Comparison of ENCODE assay signal across 1 cellular context in the genomic region with DNA sequence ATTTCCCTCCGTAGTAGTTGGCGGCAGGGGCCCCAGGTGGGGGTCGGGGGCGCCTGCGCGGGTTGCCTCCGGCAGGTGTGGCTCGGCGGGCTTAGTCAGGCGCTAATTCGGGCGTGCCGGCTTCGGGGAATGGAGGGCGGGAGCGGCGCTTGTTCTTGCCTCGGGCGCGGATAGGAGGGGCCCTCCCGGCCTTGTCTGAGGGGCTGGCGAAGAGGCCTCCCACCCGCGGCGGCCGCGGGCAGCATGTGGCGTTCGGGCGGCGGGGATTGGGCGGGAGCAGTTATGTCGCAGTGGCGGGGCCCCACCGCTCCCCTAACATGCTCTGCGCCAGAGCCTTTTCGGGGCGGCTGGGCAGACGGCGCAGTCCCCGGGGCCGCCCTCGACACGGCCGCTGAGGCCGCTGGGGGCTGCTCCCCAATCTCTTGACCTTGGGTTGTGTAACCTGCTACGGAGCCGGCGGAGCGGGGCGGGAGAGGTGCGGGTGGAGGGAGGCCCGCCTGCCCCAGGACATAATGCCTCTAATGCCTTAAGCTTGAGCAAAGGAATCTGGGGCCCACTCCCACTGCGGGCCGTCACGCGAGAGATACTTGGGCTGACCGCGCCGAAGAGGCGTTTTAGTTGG.
TF ChIP-seq lines count a peak whose summit lies in the region.

No MANE protein-coding gene starts in this region.

TF ChIP-seq in K562, 482 proteins besides CTCF, POLR2A, EP300 and RAD21 (continued from another document and continues in another):
- TF ChIP-seq, protein P1, sequence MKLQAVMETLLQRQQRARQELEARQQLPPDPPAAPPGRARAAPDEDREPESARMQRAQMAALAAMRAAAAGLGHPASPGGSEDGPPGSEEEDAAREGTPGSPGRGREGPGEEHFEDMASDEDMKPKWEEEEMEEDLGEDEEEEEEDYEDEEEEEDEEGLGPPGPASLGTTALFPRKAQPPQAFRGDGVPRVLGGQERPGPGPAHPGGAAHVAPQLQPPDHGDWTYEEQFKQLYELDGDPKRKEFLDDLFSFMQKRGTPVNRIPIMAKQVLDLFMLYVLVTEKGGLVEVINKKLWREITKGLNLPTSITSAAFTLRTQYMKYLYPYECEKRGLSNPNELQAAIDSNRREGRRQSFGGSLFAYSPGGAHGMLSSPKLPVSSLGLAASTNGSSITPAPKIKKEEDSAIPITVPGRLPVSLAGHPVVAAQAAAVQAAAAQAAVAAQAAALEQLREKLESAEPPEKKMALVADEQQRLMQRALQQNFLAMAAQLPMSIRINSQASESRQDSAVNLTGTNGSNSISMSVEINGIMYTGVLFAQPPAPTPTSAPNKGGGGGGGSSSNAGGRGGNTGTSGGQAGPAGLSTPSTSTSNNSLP (IDR thresholded peaks at IDR 0.05; ENCODE audit: borderline replicate concordance, low read depth, low read length) = no peak
- TF ChIP-seq SMAD4 (CRISPR knock-in tag; conservative IDR thresholded peaks at IDR 0.05) (0 out of 2 replicates have a peak, but pooled peaks have one; percentile 35), TOE1 (IDR thresholded peaks at IDR 0.05; ENCODE audit: borderline replicate concordance) (no peak), TOE1 (CRISPR knock-in tag; IDR thresholded peaks at IDR 0.05; ENCODE audit: borderline replicate concordance, low read depth) (peak; percentile 69; the same call in 1 of the 2 replicates), TCFL5 (CRISPR knock-in tag; conservative IDR thresholded peaks at IDR 0.05) (no peak), TRIM24 (IDR thresholded peaks at IDR 0.05) (no peak), SIRT6 (IDR thresholded peaks at IDR 0.05; ENCODE audit: low read depth, low read length) (no peak), ZKSCAN8 (CRISPR knock-in tag; IDR thresholded peaks at IDR 0.05) (no peak), JUNB (CRISPR knock-in tag; conservative IDR thresholded peaks at IDR 0.05) (no peak), ZNF124 (CRISPR knock-in tag; IDR thresholded peaks at IDR 0.05) (no peak), POLR2B (IDR thresholded peaks at IDR 0.05; ENCODE audit: low read depth, partially characterized antibody) (no peak), EZH2 (IDR thresholded peaks at IDR 0.05; ENCODE audit: borderline replicate concordance, low read depth, low read length) (no peak), ZNF280B (CRISPR knock-in tag; IDR thresholded peaks at IDR 0.05) (no peak), ZNF778 (CRISPR knock-in tag; IDR thresholded peaks at IDR 0.05) (no peak), E2F3 (CRISPR knock-in tag; IDR thresholded peaks at IDR 0.05) (no peak), GATAD2A (IDR thresholded peaks at IDR 0.05) (no peak), ATF7 (IDR thresholded peaks at IDR 0.05) (no peak), SNAPC5 (CRISPR knock-in tag; IDR thresholded peaks at IDR 0.05) (no peak), MLLT1 (IDR thresholded peaks at IDR 0.05) (no peak), GATA2 (CRISPR knock-in tag; IDR thresholded peaks at IDR 0.05) (no peak), HBP1 (CRISPR knock-in tag; IDR thresholded peaks at IDR 0.05) (no peak), TEAD4 (IDR thresholded peaks at IDR 0.05; ENCODE audit: low read length) (no peak), TEAD4 (CRISPR knock-in tag; IDR thresholded peaks at IDR 0.05; ENCODE audit: borderline replicate concordance) (0 out of 2 replicates have a peak, but pooled peaks have one; percentile 39), PCBP2 (IDR thresholded peaks at IDR 0.05; ENCODE audit: low read depth, low read length, poor library complexity, severe bottlenecking) (peak; percentile 81), GTF2F1 (IDR thresholded peaks at IDR 0.05; ENCODE audit: low read depth, low read length) (no peak), ZNF347 (CRISPR knock-in tag; IDR thresholded peaks at IDR 0.05; ENCODE audit: low read depth) (no peak), NCOA2 (IDR thresholded peaks at IDR 0.05; ENCODE audit: partially characterized antibody in 2 of 2) (no peak), NCOA1 (IDR thresholded peaks at IDR 0.05; ENCODE audit: low read depth) (no peak), CHAMP1 (IDR thresholded peaks at IDR 0.05) (no peak), ZNF780A (CRISPR knock-in tag; IDR thresholded peaks at IDR 0.05) (no peak), BRF1 (IDR thresholded peaks at IDR 0.05; ENCODE audit: borderline replicate concordance, extremely low read depth, insufficient read length) (no peak), ZNF354B (CRISPR knock-in tag; IDR thresholded peaks at IDR 0.05) (no peak), TBP (optimal IDR thresholded peaks at IDR 0.05; ENCODE audit: low read depth, low read length) (peak; percentile 29), SREBF1 (IDR thresholded peaks at IDR 0.05; ENCODE audit: borderline replicate concordance, low read depth, low read length) (no peak), ZBTB8A (IDR thresholded peaks at IDR 0.05; ENCODE audit: partially characterized antibody) (no peak), SLC30A9 (CRISPR knock-in tag; IDR thresholded peaks at IDR 0.05) (no peak), RBM25 (IDR thresholded peaks at IDR 0.05; ENCODE audit: low read depth, low read length, severe bottlenecking) (no peak), CSDE1 (IDR thresholded peaks at IDR 0.05) (no peak), MTA3 (IDR thresholded peaks at IDR 0.05; ENCODE audit: borderline replicate concordance) (no peak), ZNF324 (CRISPR knock-in tag; IDR thresholded peaks at IDR 0.05) (no peak), ZNF507 (tag; conservative IDR thresholded peaks at IDR 0.05) (no peak), HDAC6 (IDR thresholded peaks at IDR 0.05; ENCODE audit: low read depth, low read length) (no peak)
- TF ChIP-seq, protein P2, sequence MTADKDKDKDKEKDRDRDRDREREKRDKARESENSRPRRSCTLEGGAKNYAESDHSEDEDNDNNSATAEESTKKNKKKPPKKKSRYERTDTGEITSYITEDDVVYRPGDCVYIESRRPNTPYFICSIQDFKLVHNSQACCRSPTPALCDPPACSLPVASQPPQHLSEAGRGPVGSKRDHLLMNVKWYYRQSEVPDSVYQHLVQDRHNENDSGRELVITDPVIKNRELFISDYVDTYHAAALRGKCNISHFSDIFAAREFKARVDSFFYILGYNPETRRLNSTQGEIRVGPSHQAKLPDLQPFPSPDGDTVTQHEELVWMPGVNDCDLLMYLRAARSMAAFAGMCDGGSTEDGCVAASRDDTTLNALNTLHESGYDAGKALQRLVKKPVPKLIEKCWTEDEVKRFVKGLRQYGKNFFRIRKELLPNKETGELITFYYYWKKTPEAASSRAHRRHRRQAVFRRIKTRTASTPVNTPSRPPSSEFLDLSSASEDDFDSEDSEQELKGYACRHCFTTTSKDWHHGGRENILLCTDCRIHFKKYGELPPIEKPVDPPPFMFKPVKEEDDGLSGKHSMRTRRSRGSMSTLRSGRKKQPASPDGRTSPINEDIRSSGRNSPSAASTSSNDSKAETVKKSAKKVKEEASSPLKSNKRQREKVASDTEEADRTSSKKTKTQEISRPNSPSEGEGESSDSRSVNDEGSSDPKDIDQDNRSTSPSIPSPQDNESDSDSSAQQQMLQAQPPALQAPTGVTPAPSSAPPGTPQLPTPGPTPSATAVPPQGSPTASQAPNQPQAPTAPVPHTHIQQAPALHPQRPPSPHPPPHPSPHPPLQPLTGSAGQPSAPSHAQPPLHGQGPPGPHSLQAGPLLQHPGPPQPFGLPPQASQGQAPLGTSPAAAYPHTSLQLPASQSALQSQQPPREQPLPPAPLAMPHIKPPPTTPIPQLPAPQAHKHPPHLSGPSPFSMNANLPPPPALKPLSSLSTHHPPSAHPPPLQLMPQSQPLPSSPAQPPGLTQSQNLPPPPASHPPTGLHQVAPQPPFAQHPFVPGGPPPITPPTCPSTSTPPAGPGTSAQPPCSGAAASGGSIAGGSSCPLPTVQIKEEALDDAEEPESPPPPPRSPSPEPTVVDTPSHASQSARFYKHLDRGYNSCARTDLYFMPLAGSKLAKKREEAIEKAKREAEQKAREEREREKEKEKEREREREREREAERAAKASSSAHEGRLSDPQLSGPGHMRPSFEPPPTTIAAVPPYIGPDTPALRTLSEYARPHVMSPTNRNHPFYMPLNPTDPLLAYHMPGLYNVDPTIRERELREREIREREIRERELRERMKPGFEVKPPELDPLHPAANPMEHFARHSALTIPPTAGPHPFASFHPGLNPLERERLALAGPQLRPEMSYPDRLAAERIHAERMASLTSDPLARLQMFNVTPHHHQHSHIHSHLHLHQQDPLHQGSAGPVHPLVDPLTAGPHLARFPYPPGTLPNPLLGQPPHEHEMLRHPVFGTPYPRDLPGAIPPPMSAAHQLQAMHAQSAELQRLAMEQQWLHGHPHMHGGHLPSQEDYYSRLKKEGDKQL (CRISPR knock-in tag; IDR thresholded peaks at IDR 0.05; ENCODE audit: borderline replicate concordance) = no peak
- TF ChIP-seq, protein P3, sequence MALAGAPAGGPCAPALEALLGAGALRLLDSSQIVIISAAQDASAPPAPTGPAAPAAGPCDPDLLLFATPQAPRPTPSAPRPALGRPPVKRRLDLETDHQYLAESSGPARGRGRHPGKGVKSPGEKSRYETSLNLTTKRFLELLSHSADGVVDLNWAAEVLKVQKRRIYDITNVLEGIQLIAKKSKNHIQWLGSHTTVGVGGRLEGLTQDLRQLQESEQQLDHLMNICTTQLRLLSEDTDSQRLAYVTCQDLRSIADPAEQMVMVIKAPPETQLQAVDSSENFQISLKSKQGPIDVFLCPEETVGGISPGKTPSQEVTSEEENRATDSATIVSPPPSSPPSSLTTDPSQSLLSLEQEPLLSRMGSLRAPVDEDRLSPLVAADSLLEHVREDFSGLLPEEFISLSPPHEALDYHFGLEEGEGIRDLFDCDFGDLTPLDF (CRISPR knock-in tag; IDR thresholded peaks at IDR 0.05) = no peak
- TF ChIP-seq, protein P4, sequence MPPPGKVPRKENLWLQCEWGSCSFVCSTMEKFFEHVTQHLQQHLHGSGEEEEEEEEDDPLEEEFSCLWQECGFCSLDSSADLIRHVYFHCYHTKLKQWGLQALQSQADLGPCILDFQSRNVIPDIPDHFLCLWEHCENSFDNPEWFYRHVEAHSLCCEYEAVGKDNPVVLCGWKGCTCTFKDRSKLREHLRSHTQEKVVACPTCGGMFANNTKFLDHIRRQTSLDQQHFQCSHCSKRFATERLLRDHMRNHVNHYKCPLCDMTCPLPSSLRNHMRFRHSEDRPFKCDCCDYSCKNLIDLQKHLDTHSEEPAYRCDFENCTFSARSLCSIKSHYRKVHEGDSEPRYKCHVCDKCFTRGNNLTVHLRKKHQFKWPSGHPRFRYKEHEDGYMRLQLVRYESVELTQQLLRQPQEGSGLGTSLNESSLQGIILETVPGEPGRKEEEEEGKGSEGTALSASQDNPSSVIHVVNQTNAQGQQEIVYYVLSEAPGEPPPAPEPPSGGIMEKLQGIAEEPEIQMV (tag; conservative IDR thresholded peaks at IDR 0.05; ENCODE audit: low read depth) = no peak
- TF ChIP-seq, protein P5, sequence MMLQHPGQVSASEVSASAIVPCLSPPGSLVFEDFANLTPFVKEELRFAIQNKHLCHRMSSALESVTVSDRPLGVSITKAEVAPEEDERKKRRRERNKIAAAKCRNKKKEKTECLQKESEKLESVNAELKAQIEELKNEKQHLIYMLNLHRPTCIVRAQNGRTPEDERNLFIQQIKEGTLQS (IDR thresholded peaks at IDR 0.05) = no peak
- TF ChIP-seq, protein P5 (CRISPR knock-in tag; conservative IDR thresholded peaks at IDR 0.05) = peak; percentile 46; the same call in 1 of the 2 replicates
